In the genomic region with DNA sequence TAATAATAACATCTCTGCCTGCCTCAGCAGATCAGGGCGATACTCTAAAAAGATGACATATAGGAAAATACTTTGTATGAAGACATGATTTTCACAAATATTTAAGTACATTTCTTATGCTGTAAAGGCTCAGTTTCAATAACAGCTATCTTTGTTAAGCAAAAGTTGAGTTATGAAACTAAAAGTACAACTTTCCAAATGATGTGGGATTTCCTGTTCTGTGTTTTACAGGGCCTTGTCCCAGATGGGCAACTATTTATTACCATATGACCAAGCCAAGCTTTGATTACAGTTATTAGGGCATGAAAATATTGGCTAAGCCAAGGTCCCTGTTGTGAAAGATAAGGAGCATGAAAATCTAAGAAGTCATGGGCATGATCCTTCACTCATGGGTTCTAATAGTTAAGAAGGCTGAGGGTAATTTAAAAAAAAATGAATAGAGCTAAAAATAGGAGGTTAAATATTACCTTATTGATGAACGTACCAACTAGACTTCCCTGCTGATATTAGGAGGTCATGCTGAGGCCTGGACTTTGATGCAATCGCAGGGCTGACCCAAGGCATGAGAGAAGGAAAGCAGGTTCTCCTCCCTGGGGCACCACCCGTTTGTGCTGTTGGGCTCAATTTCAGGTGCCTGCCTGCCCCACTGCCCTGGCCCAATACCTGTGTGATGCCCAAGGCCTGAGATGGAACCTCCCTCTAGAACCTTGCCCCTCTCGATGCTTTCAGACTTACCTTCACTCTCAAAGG, we compare ENCODE assay signal across 2 cellular contexts.
A peak's percentile ranks its signal among the peaks of the same experiment; 100 is the strongest.
TF ChIP-seq lines count a peak whose summit lies in the region.

No MANE protein-coding gene starts in this region.

TF ChIP-seq in liver, 16 proteins besides CTCF, POLR2A, EP300 and RAD21 (continued from another document):
- TF ChIP-seq, protein P1, sequence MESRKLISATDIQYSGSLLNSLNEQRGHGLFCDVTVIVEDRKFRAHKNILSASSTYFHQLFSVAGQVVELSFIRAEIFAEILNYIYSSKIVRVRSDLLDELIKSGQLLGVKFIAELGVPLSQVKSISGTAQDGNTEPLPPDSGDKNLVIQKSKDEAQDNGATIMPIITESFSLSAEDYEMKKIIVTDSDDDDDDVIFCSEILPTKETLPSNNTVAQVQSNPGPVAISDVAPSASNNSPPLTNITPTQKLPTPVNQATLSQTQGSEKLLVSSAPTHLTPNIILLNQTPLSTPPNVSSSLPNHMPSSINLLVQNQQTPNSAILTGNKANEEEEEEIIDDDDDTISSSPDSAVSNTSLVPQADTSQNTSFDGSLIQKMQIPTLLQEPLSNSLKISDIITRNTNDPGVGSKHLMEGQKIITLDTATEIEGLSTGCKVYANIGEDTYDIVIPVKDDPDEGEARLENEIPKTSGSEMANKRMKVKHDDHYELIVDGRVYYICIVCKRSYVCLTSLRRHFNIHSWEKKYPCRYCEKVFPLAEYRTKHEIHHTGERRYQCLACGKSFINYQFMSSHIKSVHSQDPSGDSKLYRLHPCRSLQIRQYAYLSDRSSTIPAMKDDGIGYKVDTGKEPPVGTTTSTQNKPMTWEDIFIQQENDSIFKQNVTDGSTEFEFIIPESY (IDR thresholded peaks at IDR 0.05): no peak
- TF ChIP-seq FOXA2 (IDR thresholded peaks at IDR 0.05) (no peak), JUND (IDR thresholded peaks at IDR 0.05) (peak in 1 of 2 donors; percentile 37), YY1 (IDR thresholded peaks at IDR 0.05) (no peak), RXRA (IDR thresholded peaks at IDR 0.05) (peak; percentile 70 to 78), HNF4G (IDR thresholded peaks at IDR 0.05) (peak; percentile 20), TAF1 (conservative IDR thresholded peaks at IDR 0.05) (no peak)
- TF ChIP-seq, protein P2, sequence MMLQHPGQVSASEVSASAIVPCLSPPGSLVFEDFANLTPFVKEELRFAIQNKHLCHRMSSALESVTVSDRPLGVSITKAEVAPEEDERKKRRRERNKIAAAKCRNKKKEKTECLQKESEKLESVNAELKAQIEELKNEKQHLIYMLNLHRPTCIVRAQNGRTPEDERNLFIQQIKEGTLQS (IDR thresholded peaks at IDR 0.05): no peak
TF ChIP-seq in liver: peak in this region for 5.

TF ChIP-seq in HepG2, 621 proteins besides CTCF, POLR2A, EP300 and RAD21 (continued from another document):
- TF ChIP-seq TCF12 (IDR thresholded peaks at IDR 0.05) (no peak), TCF12 (CRISPR knock-in tag; IDR thresholded peaks at IDR 0.05) (no peak), ZNF652 (CRISPR knock-in tag; IDR thresholded peaks at IDR 0.05; ENCODE audit: borderline replicate concordance, low read depth) (no peak), IRX3 (CRISPR knock-in tag; IDR thresholded peaks at IDR 0.05; ENCODE audit: borderline replicate concordance, low read depth) (no peak), ISL2 (CRISPR knock-in tag; IDR thresholded peaks at IDR 0.05) (no peak), SP2 (CRISPR knock-in tag; IDR thresholded peaks at IDR 0.05) (no peak), HHEX (CRISPR knock-in tag; IDR thresholded peaks at IDR 0.05) (no peak), STAG1 (CRISPR knock-in tag; IDR thresholded peaks at IDR 0.05) (no peak), ZKSCAN1 (IDR thresholded peaks at IDR 0.05; ENCODE audit: low read length) (no peak), ADNP (CRISPR knock-in tag; IDR thresholded peaks at IDR 0.05) (no peak), NFYC (CRISPR knock-in tag; IDR thresholded peaks at IDR 0.05) (no peak), RFX5 (IDR thresholded peaks at IDR 0.05; ENCODE audit: low read depth, low read length) (no peak), NCOA1 (CRISPR knock-in tag; IDR thresholded peaks at IDR 0.05) (no peak)
- TF ChIP-seq, protein P3, sequence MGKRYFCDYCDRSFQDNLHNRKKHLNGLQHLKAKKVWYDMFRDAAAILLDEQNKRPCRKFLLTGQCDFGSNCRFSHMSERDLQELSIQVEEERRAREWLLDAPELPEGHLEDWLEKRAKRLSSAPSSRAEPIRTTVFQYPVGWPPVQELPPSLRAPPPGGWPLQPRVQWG (CRISPR knock-in tag; IDR thresholded peaks at IDR 0.05; ENCODE audit: borderline replicate concordance, low read depth): no peak
